16 cellular contexts compared by ENCODE assay signal in genomic region chr16:17330019-17330570, GRCh38.
"Had no signal": no experiment of that assay in that cellular context is flagged by ENCODE, and none has a peak within 500 bp of the region (broad histone marks: within the 10 kb centered on the region; RNA-seq: fewer than 3 reads in every experiment).

No MANE protein-coding gene starts in this region.

- H3K36me3 Mint-ChIP-seq: type B pancreatic cell, WTC11 had no signal

- H3K9me3 ChIP-seq: adrenal gland, body of pancreas had no signal

- H3K4me3 ChIP-seq: adrenal gland, body of pancreas, SK-N-MC had no signal

- H3K27ac ChIP-seq: body of pancreas, epithelial cell of prostate, SK-N-MC had no signal

- H3K27ac Mint-ChIP-seq: activated CD4-positive, alpha-beta T cell treated with anti-CD3 and anti-CD28 coated beads, Interleukin-2, amount 10 ng/mL, durations not matched to agents 24 days and 14 days; dendritic cell treated with granulocyte-macrophage colony-stimulating factor and Interleukin-4, amounts not matched to agents 40 ng/mL and 50 ng/mL, for 4 days; T-helper 1 cell treated with Interleukin-12 subunit alpha and Interleukin-12 subunit beta and Interleukin-4 antibody, amounts not matched to agents 30 μg/mL and 1 μg/mL, for 36 hours; type B pancreatic cell; WTC11 had no signal

- H3K27me3 ChIP-seq: adrenal gland, body of pancreas had no signal

- H3K4me3 Mint-ChIP-seq: activated CD4-positive, alpha-beta T cell treated with anti-CD3 and anti-CD28 coated beads, Interleukin-2, amount 10 ng/mL, durations not matched to agents 24 days and 14 days; central memory CD8-positive, alpha-beta T cell; dendritic cell treated with granulocyte-macrophage colony-stimulating factor and Interleukin-4, amounts not matched to agents 40 ng/mL and 50 ng/mL, for 4 days; effector memory CD8-positive, alpha-beta T cell; immature natural killer cell; nephron; T-helper 1 cell treated with Interleukin-12 subunit alpha and Interleukin-12 subunit beta and Interleukin-4 antibody, amounts not matched to agents 30 μg/mL and 1 μg/mL, for 36 hours; type B pancreatic cell; WTC11 had no signal

- ATAC-seq: body of pancreas; effector memory CD8-positive, alpha-beta T cell; WTC11 had no signal

- H3K9me3 Mint-ChIP-seq: activated CD4-positive, alpha-beta T cell treated with anti-CD3 and anti-CD28 coated beads, Interleukin-2, amount 10 ng/mL, durations not matched to agents 24 days and 14 days; central memory CD8-positive, alpha-beta T cell; dendritic cell treated with granulocyte-macrophage colony-stimulating factor and Interleukin-4, amounts not matched to agents 40 ng/mL and 50 ng/mL, for 4 days; effector memory CD8-positive, alpha-beta T cell; immature natural killer cell; nephron; T-helper 1 cell treated with Interleukin-12 subunit alpha and Interleukin-12 subunit beta and Interleukin-4 antibody, amounts not matched to agents 30 μg/mL and 1 μg/mL, for 36 hours; type B pancreatic cell; WTC11 had no signal

- H3K27me3 Mint-ChIP-seq: activated CD4-positive, alpha-beta T cell treated with anti-CD3 and anti-CD28 coated beads, Interleukin-2, amount 10 ng/mL, durations not matched to agents 24 days and 14 days; central memory CD8-positive, alpha-beta T cell; dendritic cell treated with granulocyte-macrophage colony-stimulating factor and Interleukin-4, amounts not matched to agents 40 ng/mL and 50 ng/mL, for 4 days; effector memory CD8-positive, alpha-beta T cell; type B pancreatic cell had no signal

- H3K36me3 ChIP-seq: adrenal gland had no signal

- DNase-seq: activated CD4-positive, alpha-beta T cell treated with anti-CD3 and anti-CD28 coated beads, Interleukin-2, amount 10 ng/mL, durations not matched to agents 24 days and 14 days; activated naive CD4-positive, alpha-beta T cell treated with anti-CD3 and anti-CD28 coated beads, Interleukin-2, amount 50 U/mL, for 16 hours; adrenal gland; body of pancreas; effector memory CD8-positive, alpha-beta T cell; immature natural killer cell; stimulated activated CD4-positive, alpha-beta T cell treated with anti-CD3 and anti-CD28 coated beads, Interleukin-15, amount 100 ng/mL, for 24 hours; stimulated activated CD4-positive, alpha-beta T cell treated with anti-CD3 and anti-CD28 coated beads, Interleukin-4, amount 100 ng/mL, for 24 hours had no signal
